ENCODE assay signal across 20 cellular contexts in genomic region chr5:155587458-155587857, GRCh38.
DNase-seq lines count a peak whose midpoint lies in the region; ATAC-seq and TF ChIP-seq lines count a peak whose summit lies in the region.
"Had no signal": no experiment of that assay in that cellular context is flagged by ENCODE, and none has a peak within 500 bp of the region (broad histone marks: within the 10 kb centered on the region; RNA-seq: fewer than 3 reads in every experiment).

No MANE protein-coding gene starts in this region.

- peaks cover 8 to 15% of the 10 kb centered on the region in 2 donors for H3K27me3 Mint-ChIP-seq in effector memory CD8-positive, alpha-beta T cell
- no peaks in the 10 kb centered on the region for H3K27me3 Mint-ChIP-seq in glutamatergic neuron (ENCODE audit: unreplicated experiment)
- H3K27me3 Mint-ChIP-seq: activated CD4-positive, alpha-beta memory T cell treated with anti-CD3 and anti-CD28 coated beads for 36 hours; activated naive CD4-positive, alpha-beta T cell treated with anti-CD3 and anti-CD28 coated beads, Interleukin-2, amount 10 ng/mL, durations not matched to agents 7 days and 5 days; CD4-positive, alpha-beta T cell had no signal

- DNase-seq in NCI-H2171 treated with DMSO at 0.1 percent for 48 hours (lab: John Stamatoyannopoulos, UW): peak; percentile 32
- no peak for DNase-seq in NCI-H2171 (lab: John Stamatoyannopoulos, UW)
- peak; percentile 34 to 84 (median 42) for DNase-seq in NCI-H1417 (lab: John Stamatoyannopoulos, UW)
- DNase-seq in NCI-H774 (lab: John Stamatoyannopoulos, UW): peak; percentile 63
- peak; percentile 23 for DNase-seq in left kidney (ENCODE audit: low read depth, low spot score)
- DNase-seq in effector memory CD8-positive, alpha-beta T cell: no peak
- no peak for DNase-seq in glutamatergic neuron
- DNase-seq: activated CD4-positive, alpha-beta memory T cell treated with anti-CD3 and anti-CD28 coated beads for 36 hours; activated naive CD4-positive, alpha-beta T cell treated with anti-CD3 and anti-CD28 coated beads, Interleukin-2, amount 10 ng/mL, durations not matched to agents 7 days and 5 days; activated T-cell treated with anti-CD3 and anti-CD28 coated beads, Interleukin-2, amount 50 U/mL, for 1 hour; CD4-positive, alpha-beta T cell; colonic mucosa; foreskin melanocyte; HFFc6; left ventricle myocardium inferior; NCI-H510A treated with DMSO at 0.1 percent for 48 hours; stimulated activated CD4-positive, alpha-beta T cell treated with anti-CD3 and anti-CD28 coated beads, Interleukin-4, amount 100 ng/mL, for 1 hour; T-helper 1 cell; uterus had no signal

- no peak overlapping the region for H3K4me3 Mint-ChIP-seq in effector memory CD8-positive, alpha-beta T cell
- H3K4me3 Mint-ChIP-seq in glutamatergic neuron (ENCODE audit: unreplicated experiment): no peak overlapping the region
- H3K4me3 Mint-ChIP-seq: activated CD4-positive, alpha-beta memory T cell treated with anti-CD3 and anti-CD28 coated beads for 36 hours; activated naive CD4-positive, alpha-beta T cell treated with anti-CD3 and anti-CD28 coated beads, Interleukin-2, amount 10 ng/mL, durations not matched to agents 7 days and 5 days; CD4-positive, alpha-beta T cell; HFFc6 had no signal

- TF ChIP-seq CTCF in glutamatergic neuron (IDR thresholded peaks at IDR 0.05; ENCODE audit: partially characterized antibody, unreplicated experiment): no peak

- H3K9me3 Mint-ChIP-seq in effector memory CD8-positive, alpha-beta T cell: no peaks in the 10 kb centered on the region
- H3K9me3 Mint-ChIP-seq in glutamatergic neuron (ENCODE audit: unreplicated experiment): no peaks in the 10 kb centered on the region
- H3K9me3 Mint-ChIP-seq: activated CD4-positive, alpha-beta memory T cell treated with anti-CD3 and anti-CD28 coated beads for 36 hours; CD4-positive, alpha-beta T cell had no signal

- H3K4me1 Mint-ChIP-seq in effector memory CD8-positive, alpha-beta T cell (ENCODE audit: low read depth in 2 of 2): no peaks in the 10 kb centered on the region
- H3K4me1 Mint-ChIP-seq in glutamatergic neuron (ENCODE audit: low read depth, unreplicated experiment): no peaks in the 10 kb centered on the region
- H3K4me1 Mint-ChIP-seq: activated naive CD4-positive, alpha-beta T cell treated with anti-CD3 and anti-CD28 coated beads, Interleukin-2, amount 10 ng/mL, durations not matched to agents 7 days and 5 days had no signal

- ATAC-seq in effector memory CD8-positive, alpha-beta T cell (replicated peaks): no peak
- ATAC-seq in GM21737 (IDR thresholded peaks at IDR 0.05; ENCODE audit: unreplicated experiment): no peak

- H3K36me3 Mint-ChIP-seq in effector memory CD8-positive, alpha-beta T cell (ENCODE audit: insufficient read depth): no peaks in the 10 kb centered on the region
- H3K36me3 Mint-ChIP-seq in glutamatergic neuron (ENCODE audit: unreplicated experiment): no peaks in the 10 kb centered on the region
- H3K36me3 Mint-ChIP-seq: activated CD4-positive, alpha-beta memory T cell treated with anti-CD3 and anti-CD28 coated beads for 36 hours; activated naive CD4-positive, alpha-beta T cell treated with anti-CD3 and anti-CD28 coated beads, Interleukin-2, amount 10 ng/mL, durations not matched to agents 7 days and 5 days had no signal

- no peak overlapping the region for H3K27ac Mint-ChIP-seq in effector memory CD8-positive, alpha-beta T cell
- H3K27ac Mint-ChIP-seq in glutamatergic neuron (ENCODE audit: unreplicated experiment): no peak overlapping the region
- H3K27ac Mint-ChIP-seq: activated CD4-positive, alpha-beta memory T cell treated with anti-CD3 and anti-CD28 coated beads for 36 hours; activated naive CD4-positive, alpha-beta T cell treated with anti-CD3 and anti-CD28 coated beads, Interleukin-2, amount 10 ng/mL, durations not matched to agents 7 days and 5 days; CD4-positive, alpha-beta T cell; HFFc6 had no signal

Comparison
In these comparisons a context has a peak if more than half of its experiments do, and no peak if none do; other contexts are left out.
1. DNase-seq: peak in NCI-H2171 treated with DMSO at 0.1 percent for 48 hours (single experiment), NCI-H1417 (3 of 3), NCI-H774 (single experiment) and left kidney (single experiment); none in NCI-H2171 (single experiment), effector memory CD8-positive, alpha-beta T cell (0 of 3) and glutamatergic neuron (single experiment).